In genomic region chr1:84508510-84508909, GRCh38 we compare ENCODE assay signal across 19 cellular contexts. TPM values are rescaled to one million over a fixed set of nuclear protein-coding genes. Genes with fewer than 3 reads are reported as not detected.
DNase-seq lines count a peak whose midpoint lies in the region; ATAC-seq, FAIRE-seq and TF ChIP-seq lines count a peak whose summit lies in the region.
"Had no signal": no experiment of that assay in that cellular context is flagged by ENCODE, and none has a peak within 500 bp of the region (broad histone marks: within the 10 kb centered on the region; RNA-seq: fewer than 3 reads in every experiment).

No MANE protein-coding gene starts in this region.

- no peak for ATAC-seq in activated T-cell treated with anti-CD3 and anti-CD28 coated beads, Interleukin-2, amount 50 U/mL, for 72 hours (replicated peaks in 1 of 2)
- no peak for ATAC-seq in activated T-cell treated with anti-CD3 and anti-CD28 coated beads, Interleukin-2, amount 50 U/mL, for 4 hours
- ATAC-seq in DND-41 (ENCODE audit: insufficient read depth, low read depth) = no peak

- H3K9ac ChIP-seq in DND-41 (ENCODE audit: low read depth, low read length) = peak overlapping the region; percentile 72; the same call in 1 of the 2 replicates

- no peaks in the 10 kb centered on the region for H3K9me3 Mint-ChIP-seq in activated T-cell treated with anti-CD3 and anti-CD28 coated beads, Interleukin-2, amount 50 U/mL, for 72 hours
- H3K9me3 Mint-ChIP-seq in activated T-cell treated with anti-CD3 and anti-CD28 coated beads, Interleukin-2, amount 50 U/mL, for 4 hours = peaks cover 7% of the 10 kb centered on the region
- H3K9me3 Mint-ChIP-seq in activated T-helper 2 cell treated with anti-CD3 and anti-CD28 coated beads, Interferon-gamma antibody, Interleukin-2, Interleukin-4, amounts not matched to agents 10 μg/mL and 5 μg/mL and 100 μg/mL, durations not matched to agents 14 hours and 24 hours and 36 hours = peaks cover 14% of the 10 kb centered on the region
- H3K9me3 Mint-ChIP-seq in neural crest cell = peaks cover 10% of the 10 kb centered on the region

- H3K27me3 Mint-ChIP-seq in activated T-cell treated with anti-CD3 and anti-CD28 coated beads, Interleukin-2, amount 50 U/mL, for 72 hours (ENCODE audit: low read depth) = no peaks in the 10 kb centered on the region
- no peaks in the 10 kb centered on the region for H3K27me3 Mint-ChIP-seq in activated T-cell treated with anti-CD3 and anti-CD28 coated beads, Interleukin-2, amount 50 U/mL, for 4 hours (ENCODE audit: low read depth)
- H3K27me3 Mint-ChIP-seq in activated T-helper 2 cell treated with anti-CD3 and anti-CD28 coated beads, Interferon-gamma antibody, Interleukin-2, Interleukin-4, amounts not matched to agents 10 μg/mL and 5 μg/mL and 100 μg/mL, durations not matched to agents 14 hours and 24 hours and 36 hours (ENCODE audit: low read depth) = no peaks in the 10 kb centered on the region
- no peaks in the 10 kb centered on the region for H3K27me3 Mint-ChIP-seq in neural crest cell (ENCODE audit: low read depth)
- H3K27me3 Mint-ChIP-seq: CD4-positive, alpha-beta memory T cell had no signal

- no peak for DNase-seq in activated T-cell treated with anti-CD3 and anti-CD28 coated beads, Interleukin-2, amount 50 U/mL, for 72 hours
- DNase-seq in activated T-cell treated with anti-CD3 and anti-CD28 coated beads, Interleukin-2, amount 50 U/mL, for 4 hours = no peak
- no peak for DNase-seq in DND-41
- DNase-seq in activated T-helper 2 cell treated with anti-CD3 and anti-CD28 coated beads, Interferon-gamma antibody, Interleukin-2, Interleukin-4, amounts not matched to agents 10 μg/mL and 5 μg/mL and 100 μg/mL, durations not matched to agents 14 hours and 24 hours and 36 hours (ENCODE audit: low spot score) = no peak
- no peak for DNase-seq in neural crest cell (ENCODE audit: low read depth, low spot score)
- DNase-seq in small intestine = no peak
- DNase-seq in NCI-H345 treated with DMSO at 0.1 percent for 48 hours (lab: John Stamatoyannopoulos, UW; ENCODE audit: unreplicated experiment) = no peak
- no peak for DNase-seq in NCI-H2171 treated with DMSO at 0.1 percent for 48 hours (lab: John Stamatoyannopoulos, UW)
- DNase-seq: AML-193; CD4-positive, alpha-beta memory T cell; GF-D8; KBM-7; NCI-H1092; NCI-H1694; NCI-H2107; NCI-H446 treated with DMSO at 0.1 percent for 48 hours; NCI-H748 treated with DMSO at 0.1 percent for 48 hours; PC-9 had no signal

- H3K27me3 ChIP-seq in DND-41 (ENCODE audit: insufficient read depth, low read length, poor library complexity) = no peaks in the 10 kb centered on the region
- no peaks in the 10 kb centered on the region for H3K27me3 ChIP-seq in small intestine (ENCODE audit: control insufficient read depth in 2 of 2, insufficient read depth in 2 of 2, low read length in 2 of 2)

- H3K27ac ChIP-seq in DND-41 (ENCODE audit: low read length) = peak overlapping the region; percentile 86
- H3K27ac ChIP-seq in small intestine (ENCODE audit: low read depth in 1 of 2, low read length in 1 of 2) = no peak overlapping the region
- H3K27ac ChIP-seq: PC-9 had no signal

- TF ChIP-seq CTCF in DND-41 (IDR thresholded peaks at IDR 0.05; ENCODE audit: borderline replicate concordance, extremely low read depth, low read length, poor library complexity, severe bottlenecking) (no peak), neural crest cell (conservative IDR thresholded peaks at IDR 0.05) (no peak)

- peak overlapping the region in 1 of 2 donors; percentile 16 for H3K4me3 Mint-ChIP-seq in activated T-cell treated with anti-CD3 and anti-CD28 coated beads, Interleukin-2, amount 50 U/mL, for 72 hours
- H3K4me3 Mint-ChIP-seq in activated T-cell treated with anti-CD3 and anti-CD28 coated beads, Interleukin-2, amount 50 U/mL, for 4 hours = no peak overlapping the region
- H3K4me3 Mint-ChIP-seq in activated T-helper 2 cell treated with anti-CD3 and anti-CD28 coated beads, Interferon-gamma antibody, Interleukin-2, Interleukin-4, amounts not matched to agents 10 μg/mL and 5 μg/mL and 100 μg/mL, durations not matched to agents 14 hours and 24 hours and 36 hours (ENCODE audit: low read depth) = peak overlapping the region; percentile 33
- peak overlapping the region; percentile 52 for H3K4me3 Mint-ChIP-seq in neural crest cell

- H3K4me3 ChIP-seq in DND-41 (ENCODE audit: low read depth in 1 of 2, low read length in 2 of 2) (no peak overlapping the region), small intestine (ENCODE audit: low read depth in 1 of 2, low read length in 2 of 2) (no peak overlapping the region)
- H3K4me3 ChIP-seq: PC-9 had no signal

- H3K36me3 Mint-ChIP-seq in activated T-cell treated with anti-CD3 and anti-CD28 coated beads, Interleukin-2, amount 50 U/mL, for 72 hours (ENCODE audit: insufficient read depth in 2 of 2) = peaks cover 10 to 12% of the 10 kb centered on the region in 2 donors
- peaks cover 2% of the 10 kb centered on the region for H3K36me3 Mint-ChIP-seq in activated T-cell treated with anti-CD3 and anti-CD28 coated beads, Interleukin-2, amount 50 U/mL, for 4 hours (ENCODE audit: insufficient read depth)
- peaks cover 33% of the 10 kb centered on the region for H3K36me3 Mint-ChIP-seq in activated T-helper 2 cell treated with anti-CD3 and anti-CD28 coated beads, Interferon-gamma antibody, Interleukin-2, Interleukin-4, amounts not matched to agents 10 μg/mL and 5 μg/mL and 100 μg/mL, durations not matched to agents 14 hours and 24 hours and 36 hours (ENCODE audit: low read depth)
- peaks cover 20% of the 10 kb centered on the region for H3K36me3 Mint-ChIP-seq in neural crest cell (ENCODE audit: low read depth)

- WGBS in small intestine, 3 donors = 93 to 98% (median 97%) methylated on average over 1 of the region's 1 CpG

- no peaks in the 10 kb centered on the region for H3K9me3 ChIP-seq in DND-41 (ENCODE audit: insufficient read depth, low read length, severe bottlenecking)
- no peaks in the 10 kb centered on the region for H3K9me3 ChIP-seq in small intestine (ENCODE audit: control insufficient read depth, low read depth)

- FAIRE-seq in small intestine (lab: Jason Lieb, UNC) = no peak
- FAIRE-seq: H1 had no signal

- H3K4me1 Mint-ChIP-seq in activated T-cell treated with anti-CD3 and anti-CD28 coated beads, Interleukin-2, amount 50 U/mL, for 72 hours (ENCODE audit: low read depth) = peaks cover 14% of the 10 kb centered on the region
- peaks cover 21% of the 10 kb centered on the region for H3K4me1 Mint-ChIP-seq in activated T-cell treated with anti-CD3 and anti-CD28 coated beads, Interleukin-2, amount 50 U/mL, for 4 hours (ENCODE audit: low read depth)
- peaks cover 24% of the 10 kb centered on the region for H3K4me1 Mint-ChIP-seq in activated T-helper 2 cell treated with anti-CD3 and anti-CD28 coated beads, Interferon-gamma antibody, Interleukin-2, Interleukin-4, amounts not matched to agents 10 μg/mL and 5 μg/mL and 100 μg/mL, durations not matched to agents 14 hours and 24 hours and 36 hours (ENCODE audit: low read depth)
- H3K4me1 Mint-ChIP-seq in neural crest cell = peaks cover 15% of the 10 kb centered on the region

- H3K27ac Mint-ChIP-seq in activated T-cell treated with anti-CD3 and anti-CD28 coated beads, Interleukin-2, amount 50 U/mL, for 72 hours = peak overlapping the region; percentile 23
- no peak overlapping the region for H3K27ac Mint-ChIP-seq in activated T-helper 2 cell treated with anti-CD3 and anti-CD28 coated beads, Interferon-gamma antibody, Interleukin-2, Interleukin-4, amounts not matched to agents 10 μg/mL and 5 μg/mL and 100 μg/mL, durations not matched to agents 14 hours and 24 hours and 36 hours
- no peak overlapping the region for H3K27ac Mint-ChIP-seq in neural crest cell (ENCODE audit: unreplicated experiment)

- peaks cover 18% of the 10 kb centered on the region for H4K20me1 ChIP-seq in DND-41 (ENCODE audit: insufficient read depth, low read length)

- no peak overlapping the region for H2AFZ ChIP-seq in DND-41 (ENCODE audit: low read depth, low read length)
- H2AFZ ChIP-seq: PC-9 had no signal

- peaks cover 28% of the 10 kb centered on the region for H3K4me1 ChIP-seq in DND-41 (ENCODE audit: insufficient read depth, low read length)
- peaks cover 2 to 14% of the 10 kb centered on the region in 2 donors for H3K4me1 ChIP-seq in small intestine (ENCODE audit: control insufficient read depth in 2 of 2, insufficient read depth in 1 of 2, low read depth in 1 of 2, low read length in 1 of 2)

- peaks cover 4% of the 10 kb centered on the region for H3K36me3 ChIP-seq in DND-41 (ENCODE audit: insufficient read depth, low read length)
- H3K36me3 ChIP-seq in small intestine (ENCODE audit: control insufficient read depth in 2 of 2, insufficient read depth in 2 of 2, low read length in 2 of 2) = no peaks in the 10 kb centered on the region

- intact Hi-C loops in activated T-helper 2 cell treated with anti-CD3 and anti-CD28 coated beads, Interferon-gamma antibody, Interleukin-2, Interleukin-4, amounts not matched to agents 10 μg/mL and 5 μg/mL and 100 μg/mL, durations not matched to agents 14 hours and 24 hours and 36 hours (cut with micrococcal nuclease) = loop anchor here (5.0 to 10.0 kb wide), 2 partner anchors 214 to 769 kb away; partner anchors contain the start of gene BCL10

- peaks cover 37% of the 10 kb centered on the region for H3K79me2 ChIP-seq in DND-41 (ENCODE audit: insufficient read depth, low read length)

- H3K4me2 ChIP-seq in DND-41 (ENCODE audit: insufficient read depth, low read length) = 0 out of 2 replicates have a peak overlapping the region, but pooled peaks have one; percentile 62

RNA-seq across cellular contexts. Expression of gene GNG5, which starts 2.1 kb away (rescaled TPM):
- 100 to 1,000 TPM in 1 of 2 donors, 10 to 100 TPM in 1; 88.5 to 101 TPM for total RNA-seq in activated T-cell treated with anti-CD3 and anti-CD28 coated beads, Interleukin-2, amount 50 U/mL, for 72 hours
- 100 to 1,000 TPM; 102 to 112 (median 105) TPM for total RNA-seq in activated T-cell treated with anti-CD3 and anti-CD28 coated beads, Interleukin-2, amount 50 U/mL, for 4 hours
- total RNA-seq in activated T-helper 2 cell treated with anti-CD3 and anti-CD28 coated beads, Interferon-gamma antibody, Interleukin-2, Interleukin-4, amounts not matched to agents 10 μg/mL and 5 μg/mL and 100 μg/mL, durations not matched to agents 14 hours and 24 hours and 36 hours = 118 and 126 TPM in 2 replicates
- total RNA-seq in neural crest cell = 123 and 126 TPM in 2 replicates
- polyA plus RNA-seq in small intestine = 100 to 1,000 TPM; 163 to 226 (median 212) TPM

RNA-seq across cellular contexts. Expression of gene SPATA1, which starts 2.3 kb away (rescaled TPM):
- 1 to 10 TPM; 2.3 to 2.9 TPM for total RNA-seq in activated T-cell treated with anti-CD3 and anti-CD28 coated beads, Interleukin-2, amount 50 U/mL, for 72 hours
- under 1 TPM in 1 of 3 donors, not detected in 2; 0.46 TPM for total RNA-seq in activated T-cell treated with anti-CD3 and anti-CD28 coated beads, Interleukin-2, amount 50 U/mL, for 4 hours
- 1.4 and 1.5 TPM in 2 replicates for total RNA-seq in activated T-helper 2 cell treated with anti-CD3 and anti-CD28 coated beads, Interferon-gamma antibody, Interleukin-2, Interleukin-4, amounts not matched to agents 10 μg/mL and 5 μg/mL and 100 μg/mL, durations not matched to agents 14 hours and 24 hours and 36 hours
- total RNA-seq in neural crest cell = 1.5 and 2.3 TPM in 2 replicates
- polyA plus RNA-seq in small intestine = under 1 TPM in 1 of 3 donors, not detected in 2; 0.79 TPM

RNA-seq across cellular contexts. Expression of gene RPF1, which starts 29.4 kb away (rescaled TPM):
- total RNA-seq in activated T-cell treated with anti-CD3 and anti-CD28 coated beads, Interleukin-2, amount 50 U/mL, for 72 hours = 10 to 100 TPM; 56.7 to 68.2 TPM
- 10 to 100 TPM; 88.2 to 96.1 (median 92.9) TPM for total RNA-seq in activated T-cell treated with anti-CD3 and anti-CD28 coated beads, Interleukin-2, amount 50 U/mL, for 4 hours
- 58.9 and 62.7 TPM in 2 replicates for total RNA-seq in activated T-helper 2 cell treated with anti-CD3 and anti-CD28 coated beads, Interferon-gamma antibody, Interleukin-2, Interleukin-4, amounts not matched to agents 10 μg/mL and 5 μg/mL and 100 μg/mL, durations not matched to agents 14 hours and 24 hours and 36 hours
- total RNA-seq in neural crest cell = 35.4 and 36.5 TPM in 2 replicates
- 10 to 100 TPM; 24.3 to 41.1 (median 32.2) TPM for polyA plus RNA-seq in small intestine
